Comparison of ENCODE assay signal across 12 cellular contexts in genomic region chr20:23269954-23270353, GRCh38.
DNase-seq lines count a peak whose midpoint lies in the region; ATAC-seq and TF ChIP-seq lines count a peak whose summit lies in the region.
"Had no signal": no experiment of that assay in that cellular context is flagged by ENCODE, and none has a peak within 500 bp of the region (broad histone marks: within the 10 kb centered on the region; RNA-seq: fewer than 3 reads in every experiment).

No MANE protein-coding gene starts in this region.

- H3K36me3 Mint-ChIP-seq in Caco-2 (ENCODE audit: insufficient read depth, unreplicated experiment) = peaks cover 19% of the 10 kb centered on the region
- H3K36me3 Mint-ChIP-seq: stimulated activated effector memory CD8-positive, alpha-beta T cell treated with anti-CD3 and anti-CD28 coated beads, Interleukin-12 subunit alpha, Interleukin-12 subunit beta, amount 100 ng/mL, for 72 hours had no signal

- DNase-seq in Caco-2 (no peak), cardiac fibroblast (ENCODE audit: low read depth in 2 of 2) (peak; percentile 25 to 46), left lobe of liver (ENCODE audit: low spot score) (peak; percentile 19), activated T-cell treated with anti-CD3 and anti-CD28 coated beads for 4 hours (no peak)
- DNase-seq in NK-92 treated with Interleukin-12 subunit alpha and Interleukin-12 subunit beta, amount 100 ng/mL, for 24 hours (lab: John Stamatoyannopoulos, UW) = no peak
- DNase-seq: activated naive CD4-positive, alpha-beta T cell treated with anti-CD3 and anti-CD28 coated beads, Interleukin-2, amount 50 U/mL, for 16 hours; NCI-H1694 treated with DMSO at 0.1 percent for 48 hours; stimulated activated CD4-positive, alpha-beta T cell treated with anti-CD3 and anti-CD28 coated beads, Interleukin-4, amount 100 ng/mL, for 4 hours had no signal

- TF ChIP-seq CTCF in Caco-2 (IDR thresholded peaks at IDR 0.05; ENCODE audit: insufficient read depth in 1 of 2, low read depth in 1 of 2, low read length in 1 of 2, severe bottlenecking in 1 of 2, unreplicated experiment in 1 of 2) (no peak), cardiac fibroblast (IDR thresholded peaks at IDR 0.05; ENCODE audit: low read depth, low read length) (no peak)

- H3K9me3 ChIP-seq in Caco-2 (peaks cover 55% of the 10 kb centered on the region), skeletal muscle tissue (ENCODE audit: control insufficient read depth in 3 of 3, low read length in 3 of 3) (no peaks in the 10 kb centered on the region)

- peaks cover 40% of the 10 kb centered on the region for H3K9me3 Mint-ChIP-seq in Caco-2 (ENCODE audit: unreplicated experiment)

- POLR2A ChIA-PET in Caco-2 (lab: Charles Lee) = no interaction called here

- peak overlapping the region in 1 of 3 donors; percentile 25 for H3K9ac ChIP-seq in skeletal muscle tissue (ENCODE audit: low read depth in 1 of 3, low read length in 3 of 3)

- H3K4me1 ChIP-seq in Caco-2 = peaks cover 24% of the 10 kb centered on the region
- H3K4me1 ChIP-seq in skeletal muscle tissue (ENCODE audit: control insufficient read depth in 3 of 3, insufficient read depth in 3 of 3, low read length in 3 of 3) = peaks cover 0 to 4% (median 3%) of the 10 kb centered on the region in 3 donors

- peak overlapping the region; percentile 72 for H3K27ac Mint-ChIP-seq in Caco-2 (ENCODE audit: unreplicated experiment)
- H3K27ac Mint-ChIP-seq: stimulated activated effector memory CD8-positive, alpha-beta T cell treated with anti-CD3 and anti-CD28 coated beads, Interleukin-12 subunit alpha, Interleukin-12 subunit beta, amount 100 ng/mL, for 72 hours had no signal

- no peaks in the 10 kb centered on the region; the same call in 1 of the 2 replicates for H3K36me3 ChIP-seq in Caco-2 (ENCODE audit: control insufficient read depth, insufficient read depth, low read length)
- no peaks in the 10 kb centered on the region for H3K36me3 ChIP-seq in skeletal muscle tissue (ENCODE audit: control insufficient read depth in 3 of 3, insufficient read depth in 3 of 3, low read length in 3 of 3)

- ATAC-seq in left lobe of liver (no peak), GM18907 (IDR thresholded peaks at IDR 0.05; ENCODE audit: unreplicated experiment) (no peak), HG02973 (IDR thresholded peaks at IDR 0.05; ENCODE audit: unreplicated experiment) (no peak)
- ATAC-seq: stimulated activated effector memory CD8-positive, alpha-beta T cell treated with anti-CD3 and anti-CD28 coated beads, Interleukin-12 subunit alpha, Interleukin-12 subunit beta, amount 100 ng/mL, for 72 hours had no signal

- H3K27me3 ChIP-seq in Caco-2 (replicated peaks; ENCODE audit: control insufficient read depth, insufficient read depth, low read length) = no peaks in the 10 kb centered on the region
- H3K27me3 ChIP-seq in skeletal muscle tissue (ENCODE audit: control insufficient read depth in 3 of 3, insufficient read depth in 3 of 3, low read length in 3 of 3) = no peaks in the 10 kb centered on the region

- H3K4me1 Mint-ChIP-seq in Caco-2 (ENCODE audit: low read depth, unreplicated experiment) = no peaks in the 10 kb centered on the region
- H3K4me1 Mint-ChIP-seq: stimulated activated effector memory CD8-positive, alpha-beta T cell treated with anti-CD3 and anti-CD28 coated beads, Interleukin-12 subunit alpha, Interleukin-12 subunit beta, amount 100 ng/mL, for 72 hours had no signal

- no TSS peak for BruUV-seq in Caco-2 (replicated peaks; lab: Mats Ljungman, UMichigan)

- intact Hi-C loops in Caco-2 (cut with micrococcal nuclease; ENCODE audit: unreplicated experiment) = no loop called here

- H3K4me3 ChIP-seq in Caco-2 (ENCODE audit: low read depth, low read length) = no peak overlapping the region
- no peak overlapping the region for H3K4me3 ChIP-seq in cardiac fibroblast (replicated peaks in 1 of 2; ENCODE audit: low read depth in 2 of 2, low read length in 2 of 2)
- H3K4me3 ChIP-seq in skeletal muscle tissue (ENCODE audit: low read length in 3 of 3) = no peak overlapping the region

- H3K27me3 Mint-ChIP-seq in Caco-2 (ENCODE audit: insufficient read depth, unreplicated experiment) = no peaks in the 10 kb centered on the region

- H3K4me3 Mint-ChIP-seq in Caco-2 (ENCODE audit: unreplicated experiment) = no peak overlapping the region
- H3K4me3 Mint-ChIP-seq: stimulated activated effector memory CD8-positive, alpha-beta T cell treated with anti-CD3 and anti-CD28 coated beads, Interleukin-12 subunit alpha, Interleukin-12 subunit beta, amount 100 ng/mL, for 72 hours had no signal

- CTCF ChIA-PET in Caco-2 (lab: Charles Lee) = no interaction called here

- H3K27ac ChIP-seq in skeletal muscle tissue (ENCODE audit: low read depth, low read length) = peak overlapping the region; percentile 66

Comparison
In these comparisons a context has a peak if more than half of its experiments do, and no peak if none do; other contexts are left out.
1. DNase-seq: peak in cardiac fibroblast (2 of 2) and left lobe of liver (single experiment); none in Caco-2 (0 of 2), activated T-cell treated with anti-CD3 and anti-CD28 coated beads for 4 hours (single experiment) and NK-92 treated with Interleukin-12 subunit alpha and Interleukin-12 subunit beta, amount 100 ng/mL, for 24 hours (single experiment).